Comparison of ENCODE assay signal across 25 cellular contexts in the genomic region with DNA sequence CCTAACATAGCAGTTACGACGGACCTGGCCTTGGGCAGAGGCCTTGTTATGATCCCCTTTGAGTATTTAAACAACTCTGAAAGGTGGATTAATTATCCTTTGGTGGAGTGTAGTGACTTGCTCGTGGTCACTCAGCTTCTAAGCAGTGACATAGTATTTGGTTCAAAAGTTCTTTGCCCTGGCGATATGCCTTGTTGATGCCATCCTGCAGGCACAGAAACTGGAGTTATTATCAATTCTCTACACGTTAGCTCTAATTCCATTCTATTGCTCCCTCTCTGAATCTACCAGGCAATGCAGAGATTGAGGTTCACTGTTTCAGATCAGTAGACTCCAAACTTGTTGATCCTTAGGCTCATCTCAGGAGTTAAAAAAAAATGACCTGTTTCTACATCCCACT. TPM values are rescaled to one million over a fixed set of nuclear protein-coding genes. Genes with fewer than 3 reads are reported as not detected.
A peak's percentile ranks its signal among the peaks of the same experiment; 100 is the strongest.
DNase-seq lines count a peak whose midpoint lies in the region; ATAC-seq and TF ChIP-seq lines count a peak whose summit lies in the region.
"Had no signal": no experiment of that assay in that cellular context is flagged by ENCODE, and none has a peak within 500 bp of the region (broad histone marks: within the 10 kb centered on the region; RNA-seq: fewer than 3 reads in every experiment).

No MANE protein-coding gene starts in this region.

- DNase-seq in GM23338 (ENCODE audit: low spot score) (no peak), substantia nigra (lab: John Stamatoyannopoulos, UW) (no peak), thyroid gland (no peak), COLO829 (ENCODE audit: low spot score) (no peak), AML-193 (lab: John Stamatoyannopoulos, UW) (no peak)
- DNase-seq: CD4-positive, CD25-positive, alpha-beta regulatory T cell; COR-L47; DND-41; GM23248; Karpas-422; NCI-H1694; NCI-H2081; NCI-H2171; NCI-H345; NCI-H524; NCI-H774; NK-92 treated with Interleukin-12 subunit alpha and Interleukin-12 subunit beta, amount 100 ng/mL, for 24 hours; SHP77 treated with DMSO at 0.1 percent for 48 hours had no signal

- no peak for TF ChIP-seq CTCF in GM23338 (conservative IDR thresholded peaks at IDR 0.05; ENCODE audit: low read depth in 2 of 2)
- TF ChIP-seq CTCF in thyroid gland (IDR thresholded peaks at IDR 0.05), result no peak

- H3K4me1 Mint-ChIP-seq in GM23338, result peaks cover 13% of the 10 kb centered on the region

- no peaks in the 10 kb centered on the region for H3K36me3 ChIP-seq in GM23338 (ENCODE audit: insufficient read depth)
- H3K36me3 ChIP-seq in thyroid gland, result no peaks in the 10 kb centered on the region

- H3K4me2 ChIP-seq in GM23338, result no peak overlapping the region

- H3K9me3 Mint-ChIP-seq in GM23338, result peaks cover under 1% of the 10 kb centered on the region; the same call in 2 of the 3 replicates

- no peaks in the 10 kb centered on the region for H3K27me3 Mint-ChIP-seq in GM23338 (ENCODE audit: insufficient read depth, low read depth, poor library complexity)

- H3K36me3 Mint-ChIP-seq in GM23338 (ENCODE audit: low read depth), result peaks cover 1% of the 10 kb centered on the region; the same call in 2 of the 3 replicates
- H3K36me3 Mint-ChIP-seq: CD4-positive, CD25-positive, alpha-beta regulatory T cell had no signal

- H3K27me3 ChIP-seq in GM23338 (ENCODE audit: insufficient read depth) (no peaks in the 10 kb centered on the region), layer of hippocampus (ENCODE audit: control insufficient read depth, insufficient read depth, low read length) (no peaks in the 10 kb centered on the region), thyroid gland (no peaks in the 10 kb centered on the region)

- ATAC-seq in GM23338, result no peak
- ATAC-seq: GM12878, HCT116 had no signal

- no peak overlapping the region for H3K4me3 Mint-ChIP-seq in GM23338
- H3K4me3 Mint-ChIP-seq: CD4-positive, CD25-positive, alpha-beta regulatory T cell had no signal

- no peak overlapping the region for H3K27ac Mint-ChIP-seq in GM23338

- H4K20me1 ChIP-seq in GM23338 (replicated peaks; ENCODE audit: insufficient read depth), result no peaks in the 10 kb centered on the region

- no peak overlapping the region for H3K27ac ChIP-seq in GM23338 (ENCODE audit: low read depth)
- peak overlapping the region; percentile 80 for H3K27ac ChIP-seq in cingulate gyrus (ENCODE audit: low read depth, low read length)
- peak overlapping the region; percentile 59 for H3K27ac ChIP-seq in layer of hippocampus (ENCODE audit: low read depth, low read length)
- H3K27ac ChIP-seq in substantia nigra (ENCODE audit: low read depth, low read length, poor library complexity, severe bottlenecking), result peak overlapping the region; percentile 75
- H3K27ac ChIP-seq in thyroid gland, result no peak overlapping the region
- H3K27ac ChIP-seq: GM23248, RWPE1, SK-N-MC had no signal

- H3K79me2 ChIP-seq in GM23338 (replicated peaks; ENCODE audit: insufficient read depth), result no peaks in the 10 kb centered on the region

- no peaks in the 10 kb centered on the region for H3F3A ChIP-seq in GM23338 (replicated peaks; ENCODE audit: low read depth)

- 78 to 93% methylated on average over 5 of the region's 5 CpGs for WGBS in thyroid gland, 2 donors

- no peaks in the 10 kb centered on the region; the same call in 1 of the 2 replicates for H3K9me2 ChIP-seq in GM23338 (ENCODE audit: insufficient read depth)

- H3K4me3 ChIP-seq in GM23338 (no peak overlapping the region), thyroid gland (replicated peaks in 1 of 3) (no peak overlapping the region)
- H3K4me3 ChIP-seq: GM12878, GM23248, SK-N-MC had no signal

- intact Hi-C loops in thyroid gland (cut with DNase I), result no loop called here

- H3K9me3 ChIP-seq in thyroid gland, result no peaks in the 10 kb centered on the region

- H2AFZ ChIP-seq in GM23338, result 0 out of 2 replicates have a peak overlapping the region, but pooled peaks have one; percentile 53
- H2AFZ ChIP-seq: GM23248 had no signal

- TF ChIP-seq POLR2A in thyroid gland (IDR thresholded peaks at IDR 0.05), result no peak

- H3K4me1 ChIP-seq in GM23338 (ENCODE audit: insufficient read depth) (peaks cover 6% of the 10 kb centered on the region; the same call in 1 of the 2 replicates), thyroid gland (peaks cover 6 to 9% of the 10 kb centered on the region in 2 donors)

TF ChIP-seq in GM23338, 12 proteins besides CTCF, POLR2A, EP300 and RAD21 (continues in another document):
- TF ChIP-seq CREB1 (CRISPR knock-in tag; IDR thresholded peaks at IDR 0.05; ENCODE audit: low read depth) (no peak), JUNB (IDR thresholded peaks at IDR 0.05; ENCODE audit: unreplicated experiment) (no peak), POLR2AphosphoS5 (IDR thresholded peaks at IDR 0.05; ENCODE audit: low read depth) (no peak), STAT1 (IDR thresholded peaks at IDR 0.05; ENCODE audit: unreplicated experiment) (no peak)
- TF ChIP-seq, protein P1, sequence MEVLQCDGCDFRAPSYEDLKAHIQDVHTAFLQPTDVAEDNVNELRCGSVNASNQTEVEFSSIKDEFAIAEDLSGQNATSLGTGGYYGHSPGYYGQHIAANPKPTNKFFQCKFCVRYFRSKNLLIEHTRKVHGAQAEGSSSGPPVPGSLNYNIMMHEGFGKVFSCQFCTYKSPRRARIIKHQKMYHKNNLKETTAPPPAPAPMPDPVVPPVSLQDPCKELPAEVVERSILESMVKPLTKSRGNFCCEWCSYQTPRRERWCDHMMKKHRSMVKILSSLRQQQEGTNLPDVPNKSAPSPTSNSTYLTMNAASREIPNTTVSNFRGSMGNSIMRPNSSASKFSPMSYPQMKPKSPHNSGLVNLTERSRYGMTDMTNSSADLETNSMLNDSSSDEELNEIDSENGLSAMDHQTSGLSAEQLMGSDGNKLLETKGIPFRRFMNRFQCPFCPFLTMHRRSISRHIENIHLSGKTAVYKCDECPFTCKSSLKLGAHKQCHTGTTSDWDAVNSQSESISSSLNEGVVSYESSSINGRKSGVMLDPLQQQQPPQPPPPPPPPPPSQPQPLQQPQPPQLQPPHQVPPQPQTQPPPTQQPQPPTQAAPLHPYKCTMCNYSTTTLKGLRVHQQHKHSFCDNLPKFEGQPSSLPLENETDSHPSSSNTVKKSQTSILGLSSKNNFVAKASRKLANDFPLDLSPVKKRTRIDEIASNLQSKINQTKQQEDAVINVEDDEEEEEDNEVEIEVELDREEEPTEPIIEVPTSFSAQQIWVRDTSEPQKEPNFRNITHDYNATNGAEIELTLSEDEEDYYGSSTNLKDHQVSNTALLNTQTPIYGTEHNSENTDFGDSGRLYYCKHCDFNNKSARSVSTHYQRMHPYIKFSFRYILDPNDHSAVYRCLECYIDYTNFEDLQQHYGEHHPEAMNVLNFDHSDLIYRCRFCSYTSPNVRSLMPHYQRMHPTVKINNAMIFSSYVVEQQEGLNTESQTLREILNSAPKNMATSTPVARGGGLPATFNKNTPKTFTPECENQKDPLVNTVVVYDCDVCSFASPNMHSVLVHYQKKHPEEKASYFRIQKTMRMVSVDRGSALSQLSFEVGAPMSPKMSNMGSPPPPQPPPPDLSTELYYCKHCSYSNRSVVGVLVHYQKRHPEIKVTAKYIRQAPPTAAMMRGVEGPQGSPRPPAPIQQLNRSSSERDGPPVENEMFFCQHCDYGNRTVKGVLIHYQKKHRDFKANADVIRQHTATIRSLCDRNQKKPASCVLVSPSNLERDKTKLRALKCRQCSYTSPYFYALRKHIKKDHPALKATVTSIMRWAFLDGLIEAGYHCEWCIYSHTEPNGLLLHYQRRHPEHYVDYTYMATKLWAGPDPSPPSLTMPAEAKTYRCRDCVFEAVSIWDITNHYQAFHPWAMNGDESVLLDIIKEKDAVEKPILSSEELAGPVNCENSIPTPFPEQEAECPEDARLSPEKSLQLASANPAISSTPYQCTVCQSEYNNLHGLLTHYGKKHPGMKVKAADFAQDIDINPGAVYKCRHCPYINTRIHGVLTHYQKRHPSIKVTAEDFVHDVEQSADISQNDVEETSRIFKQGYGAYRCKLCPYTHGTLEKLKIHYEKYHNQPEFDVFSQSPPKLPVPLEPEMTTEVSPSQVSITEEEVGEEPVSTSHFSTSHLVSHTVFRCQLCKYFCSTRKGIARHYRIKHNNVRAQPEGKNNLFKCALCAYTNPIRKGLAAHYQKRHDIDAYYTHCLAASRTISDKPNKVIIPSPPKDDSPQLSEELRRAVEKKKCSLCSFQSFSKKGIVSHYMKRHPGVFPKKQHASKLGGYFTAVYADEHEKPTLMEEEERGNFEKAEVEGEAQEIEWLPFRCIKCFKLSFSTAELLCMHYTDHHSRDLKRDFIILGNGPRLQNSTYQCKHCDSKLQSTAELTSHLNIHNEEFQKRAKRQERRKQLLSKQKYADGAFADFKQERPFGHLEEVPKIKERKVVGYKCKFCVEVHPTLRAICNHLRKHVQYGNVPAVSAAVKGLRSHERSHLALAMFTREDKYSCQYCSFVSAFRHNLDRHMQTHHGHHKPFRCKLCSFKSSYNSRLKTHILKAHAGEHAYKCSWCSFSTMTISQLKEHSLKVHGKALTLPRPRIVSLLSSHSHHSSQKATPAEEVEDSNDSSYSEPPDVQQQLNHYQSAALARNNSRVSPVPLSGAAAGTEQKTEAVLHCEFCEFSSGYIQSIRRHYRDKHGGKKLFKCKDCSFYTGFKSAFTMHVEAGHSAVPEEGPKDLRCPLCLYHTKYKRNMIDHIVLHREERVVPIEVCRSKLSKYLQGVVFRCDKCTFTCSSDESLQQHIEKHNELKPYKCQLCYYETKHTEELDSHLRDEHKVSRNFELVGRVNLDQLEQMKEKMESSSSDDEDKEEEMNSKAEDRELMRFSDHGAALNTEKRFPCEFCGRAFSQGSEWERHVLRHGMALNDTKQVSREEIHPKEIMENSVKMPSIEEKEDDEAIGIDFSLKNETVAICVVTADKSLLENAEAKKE (CRISPR knock-in tag; IDR thresholded peaks at IDR 0.05), result no peak

RNA-seq across cellular contexts. Expression of a gene that starts 32.5 kb away (rescaled TPM):
- 15.0 and 24.9 TPM in 2 replicates for total RNA-seq in GM23338 (2014; rRNA removed; shearing (Covaris generic))
- polyA plus RNA-seq in GM23338 (2016; fragmentation: Nextera tagmentation; extraction: Ambion mirVana), result 6.5 and 6.7 TPM in 2 replicates
- total RNA-seq in thyroid gland, result 100 to 1,000 TPM; 168 to 423 (median 312) TPM
- total RNA-seq: GM23248 had no signal
- polyA plus RNA-seq: BJ, GM23248 had no signal

Comparison
In these comparisons a context has a peak if more than half of its experiments do, and no peak if none do; other contexts are left out.
1. H3K27ac ChIP-seq: peak in cingulate gyrus (single experiment), layer of hippocampus (single experiment) and substantia nigra (single experiment); none in GM23338 (single experiment) and thyroid gland (0 of 3).